Comparison of ENCODE assay signal across 21 cellular contexts in the genomic region with DNA sequence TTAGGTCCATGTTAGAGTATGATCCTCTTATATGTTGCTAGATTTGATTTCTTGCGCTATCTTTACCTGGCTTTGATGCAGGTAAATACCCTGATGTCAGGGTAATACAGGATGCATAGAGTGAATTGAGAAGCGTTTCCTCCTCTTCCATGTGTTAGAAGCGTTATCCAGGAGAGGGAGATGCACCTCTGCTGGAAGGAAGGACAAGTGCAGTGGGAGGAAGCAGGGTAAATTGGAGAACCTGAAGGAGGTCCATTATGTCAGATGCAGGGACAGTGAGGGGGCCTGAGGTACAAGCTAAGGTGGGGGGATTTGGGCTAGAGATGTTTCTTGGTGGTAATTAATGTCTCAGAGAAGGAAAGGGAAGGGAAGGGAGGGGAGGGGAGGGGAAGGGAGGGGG. TPM values are rescaled to one million over a fixed set of nuclear protein-coding genes. Genes with fewer than 3 reads are reported as not detected.
"Had no signal": no experiment of that assay in that cellular context is flagged by ENCODE, and none has a peak within 500 bp of the region (broad histone marks: within the 10 kb centered on the region; RNA-seq: fewer than 3 reads in every experiment).

No MANE protein-coding gene starts in this region.

- H3K9me3 ChIP-seq: ascending aorta, body of pancreas had no signal

- H3K27ac ChIP-seq: ascending aorta, body of pancreas, VCaP had no signal

- H3K9me3 Mint-ChIP-seq: activated CD8-positive, alpha-beta T cell treated with anti-CD3 and anti-CD28 coated beads for 36 hours; activated naive CD4-positive, alpha-beta T cell treated with anti-CD3 and anti-CD28 coated beads, Interleukin-2, amount 50 U/mL, for 24 hours; activated T-cell treated with anti-CD3 and anti-CD28 coated beads, Interleukin-2, amount 50 U/mL, for 72 hours; activated T-helper 2 cell treated with anti-CD3 and anti-CD28 coated beads, Interferon-gamma antibody, Interleukin-2, Interleukin-4, amounts not matched to agents 10 μg/mL and 5 μg/mL and 100 μg/mL, durations not matched to agents 14 hours and 24 hours and 36 hours; central memory CD8-positive, alpha-beta T cell had no signal

- FAIRE-seq: bronchial epithelial cell had no signal

- H3K27me3 Mint-ChIP-seq: activated CD8-positive, alpha-beta T cell treated with anti-CD3 and anti-CD28 coated beads for 36 hours; activated naive CD4-positive, alpha-beta T cell treated with anti-CD3 and anti-CD28 coated beads, Interleukin-2, amount 50 U/mL, for 24 hours; central memory CD8-positive, alpha-beta T cell had no signal

- ATAC-seq: activated CD8-positive, alpha-beta T cell treated with anti-CD3 and anti-CD28 coated beads for 36 hours; activated T-cell treated with anti-CD3 and anti-CD28 coated beads, Interleukin-2, amount 50 U/mL, for 72 hours; body of pancreas had no signal

- H3K4me1 ChIP-seq: ascending aorta, body of pancreas had no signal

- DNase-seq: activated CD4-positive, alpha-beta T cell treated with anti-CD3 and anti-CD28 coated beads for 4 hours; activated CD8-positive, alpha-beta memory T cell treated with anti-CD3 and anti-CD28 coated beads, Interleukin-2, amount 50 U/mL, for 4 hours; activated CD8-positive, alpha-beta T cell treated with anti-CD3 and anti-CD28 coated beads for 36 hours; activated T-cell treated with anti-CD3 and anti-CD28 coated beads, Interleukin-2, amount 50 U/mL, for 72 hours; body of pancreas; Kasumi-1; KBM-7; NCI-H1105 treated with DMSO at 0.1 percent for 48 hours; NCI-H1436 treated with DMSO at 0.1 percent for 48 hours; NCI-H187; NCI-H2081; NCI-H524; NCI-H748 treated with DMSO at 0.1 percent for 48 hours; SIG-M5; T-helper 1 cell had no signal

- H3K27me3 ChIP-seq: ascending aorta, body of pancreas had no signal

- H3K27ac Mint-ChIP-seq: activated CD8-positive, alpha-beta T cell treated with anti-CD3 and anti-CD28 coated beads for 36 hours; activated naive CD4-positive, alpha-beta T cell treated with anti-CD3 and anti-CD28 coated beads, Interleukin-2, amount 50 U/mL, for 24 hours; activated T-helper 2 cell treated with anti-CD3 and anti-CD28 coated beads, Interferon-gamma antibody, Interleukin-2, Interleukin-4, amounts not matched to agents 10 μg/mL and 5 μg/mL and 100 μg/mL, durations not matched to agents 14 hours and 24 hours and 36 hours had no signal

- H3K4me3 Mint-ChIP-seq: activated CD8-positive, alpha-beta T cell treated with anti-CD3 and anti-CD28 coated beads for 36 hours; activated naive CD4-positive, alpha-beta T cell treated with anti-CD3 and anti-CD28 coated beads, Interleukin-2, amount 50 U/mL, for 24 hours; activated T-cell treated with anti-CD3 and anti-CD28 coated beads, Interleukin-2, amount 50 U/mL, for 72 hours; central memory CD8-positive, alpha-beta T cell had no signal

- H3K4me3 ChIP-seq: ascending aorta, body of pancreas had no signal

RNA-seq across cellular contexts. Expression of a gene that starts 7.7 kb away (rescaled TPM):
- total RNA-seq: ascending aorta had no signal
